In the genomic region with DNA sequence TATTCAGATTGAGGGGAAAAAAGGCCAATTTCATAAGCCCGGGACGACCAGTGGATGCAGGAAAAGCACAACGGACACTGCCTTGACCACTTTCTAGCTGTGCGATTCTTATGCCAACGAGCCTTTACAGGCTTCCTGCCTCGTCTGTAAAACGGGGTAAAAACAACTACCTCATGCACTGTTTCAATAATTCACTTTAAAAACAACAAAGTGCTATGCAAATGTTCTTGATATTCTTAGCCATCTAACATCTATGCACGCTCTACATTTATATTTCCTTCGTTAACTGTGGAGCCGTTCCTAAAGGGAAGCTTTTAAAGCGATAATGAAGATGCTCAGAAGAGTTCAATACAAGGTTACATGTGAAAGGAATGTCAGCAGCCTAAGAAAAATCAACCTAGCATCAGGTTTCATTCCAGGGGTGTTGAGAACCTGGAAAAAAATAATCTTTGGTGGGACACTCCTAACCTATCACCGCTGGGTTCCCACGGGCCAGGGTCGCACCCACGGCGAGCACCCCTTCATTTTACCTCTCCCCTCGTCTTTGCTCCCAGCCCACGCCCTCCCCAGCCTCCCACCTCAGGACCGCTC, we compare ENCODE assay signal across 8 cellular contexts. TPM values are rescaled to one million over a fixed set of nuclear protein-coding genes. Genes with fewer than 3 reads are reported as not detected.
DNase-seq lines count a peak whose midpoint lies in the region; ATAC-seq and TF ChIP-seq lines count a peak whose summit lies in the region.

No MANE protein-coding gene starts in this region.

- ATAC-seq in GM21390 (IDR thresholded peaks at IDR 0.05; ENCODE audit: unreplicated experiment) (peak; percentile 4), HG03521 (IDR thresholded peaks at IDR 0.05; ENCODE audit: unreplicated experiment) (no peak), HG02642 (IDR thresholded peaks at IDR 0.05; ENCODE audit: poor library complexity, unreplicated experiment) (no peak), HG03457 (IDR thresholded peaks at IDR 0.05; ENCODE audit: unreplicated experiment) (no peak)

- H3K4me3 ChIP-seq in BLaER1 treated with 17β-estradiol and CSF1 and Interleukin-3, amounts not matched to agents 10 nM and 100 nM = peak overlapping the region; percentile 81 to 93 (median 84)
- H3K4me3 ChIP-seq in SJCRH30 = peak overlapping the region; percentile 79
- H3K4me3 ChIP-seq in epithelial cell of proximal tubule (ENCODE audit: low read depth, low read length) = peak overlapping the region; percentile 67
- H3K4me3 ChIP-seq in neutrophil (ENCODE audit: low read depth in 1 of 2, low read length in 1 of 2) = peak overlapping the region; percentile 73 to 85

- H3K36me3 ChIP-seq in BLaER1 treated with 17β-estradiol and CSF1 and Interleukin-3, amounts not matched to agents 10 nM and 100 nM = 0 out of 22 replicates have a peak, but pooled peaks cover 0 to 5% (median 0%) of the 10 kb centered on the region in 11 experiments
- H3K36me3 ChIP-seq in SJCRH30 = no peaks in the 10 kb centered on the region
- H3K36me3 ChIP-seq in neutrophil = no peaks in the 10 kb centered on the region

- H3K27me3 ChIP-seq in BLaER1 treated with 17β-estradiol and CSF1 and Interleukin-3, amounts not matched to agents 10 nM and 100 nM = no peaks in the 10 kb centered on the region
- no peaks in the 10 kb centered on the region for H3K27me3 ChIP-seq in SJCRH30
- H3K27me3 ChIP-seq in neutrophil = no peaks in the 10 kb centered on the region

- DNase-seq in SJCRH30 (no peak), epithelial cell of proximal tubule (ENCODE audit: low read depth) (no peak)

- H4K20me1 ChIP-seq in BLaER1 treated with 17β-estradiol and CSF1 and Interleukin-3, amounts not matched to agents 10 nM and 100 nM = no peaks in the 10 kb centered on the region; a peak in 3 of 22 replicates

- peaks cover 21 to 64% (median 29%) of the 10 kb centered on the region in 10 experiments for H3K4me1 ChIP-seq in BLaER1 treated with 17β-estradiol and CSF1 and Interleukin-3, amounts not matched to agents 10 nM and 100 nM
- H3K4me1 ChIP-seq in SJCRH30 = peaks cover 2% of the 10 kb centered on the region; the same call in 1 of the 2 replicates
- peaks cover 30 to 40% of the 10 kb centered on the region in 2 experiments for H3K4me1 ChIP-seq in neutrophil (ENCODE audit: control insufficient read depth in 1 of 2, insufficient read depth in 1 of 2, low read depth in 1 of 2, low read length in 1 of 2)

- peak overlapping the region; percentile 94 to 97 (median 96) for H3K9ac ChIP-seq in BLaER1 treated with 17β-estradiol and CSF1 and Interleukin-3, amounts not matched to agents 10 nM and 100 nM

- peak overlapping the region; percentile 73 to 97 (median 89) for H3K4me2 ChIP-seq in BLaER1 treated with 17β-estradiol and CSF1 and Interleukin-3, amounts not matched to agents 10 nM and 100 nM

- peaks cover 0 to 5% (median 0%) of the 10 kb centered on the region in 11 experiments; a peak in 1 of 22 replicates for H3K9me3 ChIP-seq in BLaER1 treated with 17β-estradiol and CSF1 and Interleukin-3, amounts not matched to agents 10 nM and 100 nM (replicated peaks in 1 of 11)
- no peaks in the 10 kb centered on the region for H3K9me3 ChIP-seq in SJCRH30 (replicated peaks)
- no peaks in the 10 kb centered on the region for H3K9me3 ChIP-seq in neutrophil

- TF ChIP-seq CTCF in epithelial cell of proximal tubule (conservative IDR thresholded peaks at IDR 0.05; ENCODE audit: low read depth, low read length) = no peak
- TF ChIP-seq CTCF in neutrophil (IDR thresholded peaks at IDR 0.05) = no peak

- peak overlapping the region; percentile 90 to 98 (median 96); a peak in 21 of 22 replicates for H3K27ac ChIP-seq in BLaER1 treated with 17β-estradiol and CSF1 and Interleukin-3, amounts not matched to agents 10 nM and 100 nM
- peak overlapping the region; percentile 68 for H3K27ac ChIP-seq in SJCRH30
- H3K27ac ChIP-seq in neutrophil = peak overlapping the region; percentile 92

RNA-seq across cellular contexts. Expression of a gene that starts 1.0 kb away (rescaled TPM):
- 15.2 and 16.4 TPM in 2 replicates for total RNA-seq in SJCRH30 (2014; rRNA removed; shearing (Covaris generic))
- total RNA-seq in epithelial cell of proximal tubule = 16.5 and 16.7 TPM in 2 replicates
